In genomic region chr7:128352138-128352537, GRCh38 we compare ENCODE assay signal across 8 cellular contexts. TPM values are rescaled to one million over a fixed set of nuclear protein-coding genes. Genes with fewer than 3 reads are reported as not detected.
DNase-seq lines count a peak whose midpoint lies in the region; ATAC-seq and TF ChIP-seq lines count a peak whose summit lies in the region.

No MANE protein-coding gene starts in this region.

- H3K4me1 ChIP-seq in heart right ventricle, result peaks cover 0 to 21% (median 12%) of the 10 kb centered on the region in 9 donors

- ATAC-seq in heart right ventricle (peak; percentile 13 to 65 (median 40)), HG02884 (IDR thresholded peaks at IDR 0.05; ENCODE audit: unreplicated experiment) (no peak)

- H3K27ac ChIP-seq in heart right ventricle, result no peak overlapping the region

- no peaks in the 10 kb centered on the region for H3K36me3 ChIP-seq in heart right ventricle

- intact Hi-C loops in heart right ventricle (cut with DNase I), result loop anchor here in 2 of 10 donors (1.0 kb wide), 1 partner anchor 35 kb away; no protein-coding TSS in a partner anchor

- DNase-seq in HUDEP-2 (lab: John Stamatoyannopoulos, UW; ENCODE audit: unreplicated experiment in 76 of 76), result peak in 51 of 76 experiments; percentile 3 to 63 (median 33)
- DNase-seq in activated T-helper 9 cell treated with anti-CD3 and anti-CD28 coated beads, Interleukin-2, amount 50 U/mL, for 16 hours (ENCODE audit: low read depth), result peak; percentile 8
- peak; percentile 30 to 55 for DNase-seq in heart right ventricle
- peak; percentile 83 for DNase-seq in retina
- no peak for DNase-seq in superior temporal gyrus (ENCODE audit: extremely low spot score)
- DNase-seq in NCI-H2196 treated with DMSO at 0.1 percent for 48 hours (lab: John Stamatoyannopoulos, UW; ENCODE audit: unreplicated experiment), result no peak
- DNase-seq in SW480 (ENCODE audit: low spot score), result no peak

- peaks cover 0 to 47% (median 31%) of the 10 kb centered on the region in 7 donors for H3K27me3 ChIP-seq in heart right ventricle

- 4 to 11% methylated on average over 28 to 35 of the region's 35 CpGs for WGBS in heart right ventricle, 2 donors

- peak overlapping the region in 6 of 10 donors; percentile 5 to 38 (median 26) for H3K4me3 ChIP-seq in heart right ventricle

- peak; percentile 31 to 66 (median 56) for TF ChIP-seq CTCF in heart right ventricle (IDR thresholded peaks at IDR 0.05)

- no peaks in the 10 kb centered on the region for H3K9me3 ChIP-seq in heart right ventricle

RNA-seq across cellular contexts. Expression of gene RBM28, which starts 8.4 kb away (rescaled TPM):
- total RNA-seq in heart right ventricle, result 10 to 100 TPM; 21.5 to 40.3 (median 28.3) TPM
- 10 to 100 TPM; 16.6 to 96.9 TPM for polyA plus RNA-seq in heart right ventricle

RNA-seq across cellular contexts. Expression of gene PRRT4, which starts 9.4 kb away (rescaled TPM):
- 1 to 10 TPM in 9 of 10 donors, under 1 TPM in 1; 0.73 to 3.1 (median 2.0) TPM for total RNA-seq in heart right ventricle
- 1 to 10 TPM in 1 of 2 donors, under 1 TPM in 1; 0.67 to 2.0 TPM for polyA plus RNA-seq in heart right ventricle

RNA-seq across cellular contexts. Expression of gene IMPDH1, which starts 57.6 kb away (rescaled TPM):
- total RNA-seq in heart right ventricle, result 10 to 100 TPM in 9 of 10 donors, 1 to 10 TPM in 1; 9.3 to 32.8 (median 13.6) TPM
- 10 to 100 TPM; 22.7 to 23.0 TPM for polyA plus RNA-seq in heart right ventricle

Comparison
In these comparisons a context has a peak if more than half of its experiments do, and no peak if none do; other contexts are left out.
1. DNase-seq: peak in HUDEP-2 (51 of 76), activated T-helper 9 cell treated with anti-CD3 and anti-CD28 coated beads, Interleukin-2, amount 50 U/mL, for 16 hours (single experiment), heart right ventricle (2 of 2) and retina (single experiment); none in superior temporal gyrus (single experiment), NCI-H2196 treated with DMSO at 0.1 percent for 48 hours (single experiment) and SW480 (single experiment).